26 cellular contexts compared by ENCODE assay signal in the genomic region with DNA sequence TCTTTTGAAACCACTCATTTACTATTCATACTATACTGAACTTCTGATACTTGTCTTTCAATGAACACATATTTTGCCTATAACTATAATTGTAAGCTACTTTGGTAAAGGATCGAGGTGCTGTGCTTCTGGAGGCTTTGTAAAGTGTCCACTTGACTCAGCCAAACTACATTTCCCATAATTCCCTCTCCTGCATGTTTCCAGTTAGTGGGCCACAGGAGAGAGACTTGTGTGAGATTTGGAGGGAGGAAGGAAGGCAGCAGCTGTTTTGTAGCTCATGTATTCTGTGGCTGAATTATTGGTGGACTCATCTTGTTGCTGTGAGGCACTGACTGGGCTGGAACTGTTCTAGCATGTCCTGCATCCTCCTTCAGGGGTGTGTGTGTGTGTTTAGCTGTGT.
"Had no signal": no experiment of that assay in that cellular context is flagged by ENCODE, and none has a peak within 500 bp of the region (broad histone marks: within the 10 kb centered on the region; RNA-seq: fewer than 3 reads in every experiment).

No MANE protein-coding gene starts in this region.

- ATAC-seq: activated CD4-positive, alpha-beta T cell treated with anti-CD3 and anti-CD28 coated beads for 36 hours; activated T-helper 17 cell treated with anti-CD3 and anti-CD28 coated beads, Interleukin-2, amount 50 U/mL, for 72 hours; gastrocnemius medialis; left colon; mucosa of descending colon; naive thymus-derived CD4-positive, alpha-beta T cell; stimulated activated naive CD8-positive, alpha-beta T cell treated with anti-CD3 and anti-CD28 coated beads, Interleukin-15, Interleukin-2, amounts not matched to agents 100 U/mL and 50 U/mL, for 24 hours had no signal

- H3K4me3 ChIP-seq: adrenal gland, ascending aorta, esophagus muscularis mucosa, gastrocnemius medialis, mucosa of descending colon, prostate gland, upper lobe of left lung had no signal

- H3K36me3 ChIP-seq: adrenal gland, ascending aorta, brain microvascular endothelial cell, esophagus muscularis mucosa, gastrocnemius medialis, prostate gland, upper lobe of left lung had no signal

- FAIRE-seq: colon, islet of Langerhans had no signal

- H3K27ac ChIP-seq: adrenal gland, ascending aorta, brain microvascular endothelial cell, esophagus muscularis mucosa, gastrocnemius medialis, prostate gland, upper lobe of left lung had no signal

- H3K9me3 ChIP-seq: adrenal gland, ascending aorta, esophagus muscularis mucosa, gastrocnemius medialis, mucosa of descending colon, prostate gland, upper lobe of left lung had no signal

- H3K27me3 ChIP-seq: adrenal gland, ascending aorta, brain microvascular endothelial cell, esophagus muscularis mucosa, gastrocnemius medialis, upper lobe of left lung had no signal

- DNase-seq: activated B cell treated with CpG ODN at 0.5 μM for 24 hours; activated CD4-positive, alpha-beta T cell treated with anti-CD3 and anti-CD28 coated beads for 36 hours; activated CD4-positive, alpha-beta T cell treated with anti-CD3 and anti-CD28 coated beads, Interleukin-2, amount 50 U/mL, for 4 hours; activated CD8-positive, alpha-beta memory T cell treated with anti-CD3 and anti-CD28 coated beads for 24 hours; activated CD8-positive, alpha-beta memory T cell treated with anti-CD3 and anti-CD28 coated beads, Interleukin-2, amount 50 U/mL, for 4 hours; activated naive CD4-positive, alpha-beta T cell; activated T-cell treated with anti-CD3 and anti-CD28 coated beads, Interleukin-2, amount 50 U/mL, for 24 hours; adrenal gland; brain microvascular endothelial cell; effector memory CD4-positive, alpha-beta T cell; gastrocnemius medialis; hypothalamus; left colon; mesenchymal stem cell; mucosa of descending colon; naive thymus-derived CD4-positive, alpha-beta T cell; stimulated activated CD4-positive, alpha-beta T cell treated with anti-CD3 and anti-CD28 coated beads, Interleukin-4, amount 100 ng/mL, for 4 hours; stimulated activated naive CD8-positive, alpha-beta T cell treated with anti-CD3 and anti-CD28 coated beads, Interleukin-15, Interleukin-2, amounts not matched to agents 100 U/mL and 50 U/mL, for 24 hours; T1000; upper lobe of left lung had no signal

- H3K4me1 ChIP-seq: adrenal gland, ascending aorta, esophagus muscularis mucosa, gastrocnemius medialis, prostate gland, upper lobe of left lung had no signal
